8 cellular contexts compared by ENCODE assay signal in the genomic region with DNA sequence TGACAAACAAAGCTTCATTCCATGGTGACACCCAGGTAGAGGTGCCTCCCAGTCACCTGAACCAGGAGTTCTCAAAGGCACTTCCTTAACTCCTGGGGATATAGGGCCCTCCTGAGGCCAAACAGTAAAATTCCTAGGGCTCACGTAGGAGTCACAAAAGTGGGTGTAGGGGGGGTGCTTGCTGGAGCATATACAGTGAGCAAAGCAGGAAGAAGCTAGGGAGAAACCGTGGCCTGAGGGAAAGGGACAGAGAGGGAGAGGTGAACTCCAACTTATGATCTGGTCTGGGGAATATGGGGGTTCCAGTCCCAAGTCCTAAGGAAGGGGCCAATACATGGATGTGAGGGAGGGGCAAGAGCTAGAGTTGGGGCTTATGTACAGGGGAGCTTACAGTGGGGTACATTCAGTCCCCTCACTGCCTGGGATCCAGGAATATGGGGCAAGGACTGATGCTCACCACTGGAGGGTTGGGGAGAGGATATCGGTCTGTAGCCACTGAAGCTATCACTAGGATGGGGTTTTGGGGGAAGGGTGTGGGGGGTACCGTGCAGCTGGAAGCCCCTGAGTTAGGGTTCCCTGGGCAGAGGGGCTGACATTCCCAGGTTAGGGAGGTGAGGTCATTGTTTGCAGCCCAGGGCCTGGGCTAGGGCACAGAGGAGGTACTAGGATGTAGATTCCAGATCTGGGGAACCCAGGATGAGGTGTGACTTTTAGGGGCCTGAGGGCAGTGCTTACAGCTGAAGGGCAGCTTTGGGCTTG. TPM values are rescaled to one million over a fixed set of nuclear protein-coding genes. Genes with fewer than 3 reads are reported as not detected.
DNase-seq lines count a peak whose midpoint lies in the region; ATAC-seq, FAIRE-seq and TF ChIP-seq lines count a peak whose summit lies in the region.

No MANE protein-coding gene starts in this region.

- WGBS in adrenal gland, 4 donors, result 10 to 20% (median 15%) methylated on average over 4 of the region's 4 CpGs
- 18% methylated on average over 4 of the region's 4 CpGs for WGBS in HepG2 (ENCODE audit: low lambda C conversion rate)
- WGBS in upper lobe of left lung, 2 donors, result 14 to 16% methylated on average over 4 of the region's 4 CpGs

- POLR2A ChIA-PET in HepG2 (lab: Yijun Ruan, JAX), result interaction anchor here (0.6 to 5.2 kb wide), 17 partner anchors 8 to 317 kb away, joined by 3 to 89 read pairs (median 8); partner anchors contain the start of genes SPATA2 and UBE2V1

- H3K9me3 Mint-ChIP-seq in activated naive CD4-positive, alpha-beta T cell treated with anti-CD3 and anti-CD28 coated beads, Interleukin-2, amount 50 U/mL, for 24 hours, result no peaks in the 10 kb centered on the region

- peak overlapping the region; percentile 85 for H3K4me3 Mint-ChIP-seq in activated naive CD4-positive, alpha-beta T cell treated with anti-CD3 and anti-CD28 coated beads, Interleukin-2, amount 50 U/mL, for 24 hours

- H3K9ac ChIP-seq in HepG2 (ENCODE audit: insufficient read depth, low read depth, low read length), result peak overlapping the region; percentile 98

- no peaks in the 10 kb centered on the region; the same call in 1 of the 2 replicates for H4K20me1 ChIP-seq in HepG2 (ENCODE audit: insufficient read depth, low read length)

- peaks cover 46% of the 10 kb centered on the region for H3K79me2 ChIP-seq in HepG2 (ENCODE audit: insufficient read depth, low read length)

- no peak for DNase-seq in activated naive CD4-positive, alpha-beta T cell treated with anti-CD3 and anti-CD28 coated beads, Interleukin-2, amount 50 U/mL, for 16 hours
- DNase-seq in adrenal gland, result no peak
- no peak for DNase-seq in HepG2 (ENCODE audit: low spot score)
- DNase-seq in upper lobe of left lung, result peak in 1 of 2 donors; percentile 67
- no peak for DNase-seq in activated gamma-delta T cell treated with Interleukin-2 at 50 U/mL for 16 hours

- H3K4me1 ChIP-seq in adrenal gland (replicated peaks in 1 of 2) (peaks cover 24 to 36% of the 10 kb centered on the region in 2 donors), HepG2 (ENCODE audit: insufficient read depth, low read length) (peaks cover 62% of the 10 kb centered on the region), upper lobe of left lung (peaks cover 52 to 65% (median 56%) of the 10 kb centered on the region in 4 donors)

- H3K27ac ChIP-seq in adrenal gland, result peak overlapping the region in 4 of 5 donors; percentile 84 to 96 (median 90)
- peak overlapping the region; percentile 73 for H3K27ac ChIP-seq in HepG2 (ENCODE audit: extremely low read length, insufficient read depth, low read length)
- peak overlapping the region; percentile 93 to 98 (median 95) for H3K27ac ChIP-seq in upper lobe of left lung

- intact Hi-C loops in adrenal gland (cut with DNase I), result no loop called here
- intact Hi-C loops in HepG2 (cut with micrococcal nuclease; ENCODE audit: unreplicated experiment), result loop anchor here (2.0 kb wide), 1 partner anchor 16 kb away; no protein-coding TSS in a partner anchor

- H3K4me2 ChIP-seq in HepG2 (ENCODE audit: low read depth, low read length), result peak overlapping the region; percentile 98

- H3K27ac Mint-ChIP-seq in activated naive CD4-positive, alpha-beta T cell treated with anti-CD3 and anti-CD28 coated beads, Interleukin-2, amount 50 U/mL, for 24 hours, result peak overlapping the region; percentile 73

- H3K4me3 ChIP-seq in adrenal gland, result peak overlapping the region; percentile 28 to 93 (median 83)
- peak overlapping the region; percentile 91 to 98 (median 96) for H3K4me3 ChIP-seq in HepG2 (replicated peaks in 1 of 3; ENCODE audit: insufficient read depth in 1 of 3, low read depth in 2 of 3, low read length in 3 of 3)
- H3K4me3 ChIP-seq in upper lobe of left lung, result peak overlapping the region; percentile 68 to 98 (median 92)

- TF ChIP-seq RAD21 in HepG2 (CRISPR knock-in tag; IDR thresholded peaks at IDR 0.05), result peak; percentile 20; the same call in 1 of the 2 replicates

- TF ChIP-seq POLR2A in adrenal gland (IDR thresholded peaks at IDR 0.05) (no peak), HepG2 (IDR thresholded peaks at IDR 0.05; ENCODE audit: insufficient read depth in 1 of 2, low read depth in 2 of 2, low read length in 2 of 2) (no peak; a peak in 1 of 4 replicates), upper lobe of left lung (IDR thresholded peaks at IDR 0.05) (no peak)

- H3K9me3 ChIP-seq in adrenal gland (replicated peaks in 1 of 3), result no peaks in the 10 kb centered on the region
- H3K9me3 ChIP-seq in HepG2 (ENCODE audit: low read length), result no peaks in the 10 kb centered on the region
- no peaks in the 10 kb centered on the region for H3K9me3 ChIP-seq in upper lobe of left lung

- ATAC-seq in HepG2 (no peak), upper lobe of left lung (ENCODE audit: low FRiP score in 2 of 2) (peak in 1 of 2 donors; percentile 58), HG03432 (IDR thresholded peaks at IDR 0.05; ENCODE audit: unreplicated experiment) (no peak), HG03342 (IDR thresholded peaks at IDR 0.05; ENCODE audit: unreplicated experiment) (no peak)

- TF ChIP-seq EP300 in HepG2 (IDR thresholded peaks at IDR 0.05; ENCODE audit: low read depth in 2 of 2, low read length in 2 of 2) (no peak), HepG2 (CRISPR knock-in tag; IDR thresholded peaks at IDR 0.05; ENCODE audit: borderline replicate concordance) (no peak), upper lobe of left lung (IDR thresholded peaks at IDR 0.05) (no peak)

- H2AFZ ChIP-seq in HepG2 (ENCODE audit: low read length), result no peak overlapping the region

- peak in 2 of 6 experiments; percentile 10 to 13 for TF ChIP-seq CTCF in adrenal gland (IDR thresholded peaks at IDR 0.05)
- peak; percentile 54 for TF ChIP-seq CTCF in HepG2 (CRISPR knock-in tag; IDR thresholded peaks at IDR 0.05)
- TF ChIP-seq CTCF in upper lobe of left lung (IDR thresholded peaks at IDR 0.05), result peak in 4 of 6 experiments; percentile 21 to 43 (median 30)

- in situ Hi-C loops in HepG2 (cut with HindIII; ENCODE audit: extremely low pct_ligation_motif_present, low pct_unique_long_range_greater_than_20kb), result no loop called here

- H3K36me3 ChIP-seq in adrenal gland (replicated peaks in 1 of 2), result no peaks in the 10 kb centered on the region
- H3K36me3 ChIP-seq in HepG2 (replicated peaks in 1 of 2; ENCODE audit: control insufficient read depth in 1 of 2, insufficient read depth in 2 of 2, low read length in 2 of 2), result peaks cover 9 to 31% of the 10 kb centered on the region in 2 experiments; a peak in 4 of 5 replicates
- H3K36me3 ChIP-seq in upper lobe of left lung, result peaks cover 0 to 11% (median 3%) of the 10 kb centered on the region in 4 donors

- peaks cover 3% of the 10 kb centered on the region for H3K36me3 Mint-ChIP-seq in activated naive CD4-positive, alpha-beta T cell treated with anti-CD3 and anti-CD28 coated beads, Interleukin-2, amount 50 U/mL, for 24 hours

- CTCF ChIA-PET in HepG2 (lab: Yijun Ruan, JAX; ENCODE audit: low intra/inter-chr PET ratio, low total read pairs), result interaction anchor here (0.8 kb wide), 1 partner anchor 18 kb away, joined by 3 read pairs; no protein-coding TSS in a partner anchor

- no peaks in the 10 kb centered on the region for H3K27me3 Mint-ChIP-seq in activated naive CD4-positive, alpha-beta T cell treated with anti-CD3 and anti-CD28 coated beads, Interleukin-2, amount 50 U/mL, for 24 hours

- H3K4me1 Mint-ChIP-seq in activated naive CD4-positive, alpha-beta T cell treated with anti-CD3 and anti-CD28 coated beads, Interleukin-2, amount 50 U/mL, for 24 hours, result peaks cover 57% of the 10 kb centered on the region

- H3K27me3 ChIP-seq in adrenal gland (no peaks in the 10 kb centered on the region), HepG2 (ENCODE audit: control insufficient read depth in 1 of 2, insufficient read depth in 2 of 2, low read length in 2 of 2) (peaks cover 0 to 4% of the 10 kb centered on the region in 2 experiments; a peak in 1 of 5 replicates), upper lobe of left lung (no peaks in the 10 kb centered on the region)

- no peak for FAIRE-seq in HepG2 (lab: Jason Lieb, UNC)

- BruUV-seq in HepG2 (replicated peaks; lab: Mats Ljungman, UMichigan), result no TSS peak

RNA-seq across cellular contexts. Expression of gene PEDS1, which starts 0.9 kb away (rescaled TPM):
- total RNA-seq in adrenal gland (10 to 100 TPM; 18.7 to 39.1 (median 28.5) TPM), HepG2 (2016; rRNA removed; fragmentation: Illumina TruSeq; extraction: Trizol) (21.4 and 30.5 TPM in 2 replicates), upper lobe of left lung (10 to 100 TPM; 30.4 to 59.3 (median 34.2) TPM)
- polyA plus RNA-seq in adrenal gland (10 to 100 TPM; 29.4 to 32.6 (median 30.2) TPM), HepG2 (2011; rRNA removed) (93.9 and 105 TPM in 2 replicates)
- 17.9 and 19.8 TPM in 2 replicates for total RNA-seq in HepG2 (2016; cell fraction: cytosol; rRNA removed; fragmentation: Illumina TruSeq; extraction: Trizol; ENCODE audit: low read depth)
- total RNA-seq in HepG2 (2016; cell fraction: insoluble cytoplasmic fraction; rRNA removed; fragmentation: Illumina TruSeq; extraction: Trizol), result 16.4 and 29.4 TPM in 2 replicates
- total RNA-seq in HepG2 (2016; cell fraction: membrane; rRNA removed; fragmentation: Illumina TruSeq; extraction: Trizol), result 40.2 and 46.0 TPM in 2 replicates
- total RNA-seq in HepG2 (2016; cell fraction: nucleus; rRNA removed; fragmentation: Illumina TruSeq; extraction: Trizol), result 19.8 and 24.1 TPM in 2 replicates
- polyA plus RNA-seq in HepG2 (2011; cell fraction: cytosol; rRNA removed), result 58.6 and 81.5 TPM in 2 replicates
- 45.3 and 46.9 TPM in 2 replicates for polyA plus RNA-seq in HepG2 (2011; cell fraction: nucleus; rRNA removed)
- 29.0 and 44.1 TPM in 2 replicates for polyA plus RNA-seq in HepG2 (2012)
- polyA plus RNA-seq in HepG2 (2016; cell fraction: cytosol; fragmentation: Illumina TruSeq; extraction: Trizol; ENCODE audit: low read depth), result 31.6 and 35.7 TPM in 2 replicates
- 33.1 and 37.1 TPM in 2 replicates for polyA plus RNA-seq in HepG2 (2016; cell fraction: insoluble cytoplasmic fraction; fragmentation: Illumina TruSeq; extraction: Trizol; ENCODE audit: low read depth)
- 65.7 and 67.3 TPM in 2 replicates for polyA plus RNA-seq in HepG2 (2016; cell fraction: membrane; fragmentation: Illumina TruSeq; extraction: Trizol; ENCODE audit: low read depth)
- 60.4 and 64.9 TPM in 2 replicates for polyA plus RNA-seq in HepG2 (2016; cell fraction: nucleus; fragmentation: Illumina TruSeq; extraction: Trizol; ENCODE audit: insufficient read depth, low read depth)
- polyA minus RNA-seq in HepG2 (2011; rRNA and poly(A)+ RNA removed; ENCODE audit: low replicate concordance), result 171 and 190 TPM in 2 replicates
- 44.9 and 49.0 TPM in 2 replicates for polyA minus RNA-seq in HepG2 (2011; cell fraction: cytosol; rRNA and poly(A)+ RNA removed)
- 12.5 and 14.5 TPM in 2 replicates for polyA minus RNA-seq in HepG2 (2011; cell fraction: nucleus; rRNA and poly(A)+ RNA removed)

RNA-seq across cellular contexts. Expression of gene CEBPB, which starts 38.1 kb away (rescaled TPM):
- total RNA-seq in adrenal gland, result 100 to 1,000 TPM; 148 to 272 (median 252) TPM
- polyA plus RNA-seq in adrenal gland, result 10 to 100 TPM; 31.0 to 74.7 (median 39.3) TPM
- total RNA-seq in HepG2 (2016; rRNA removed; fragmentation: Illumina TruSeq; extraction: Trizol), result 12.1 and 18.5 TPM in 2 replicates
- total RNA-seq in HepG2 (2016; cell fraction: cytosol; rRNA removed; fragmentation: Illumina TruSeq; extraction: Trizol; ENCODE audit: low read depth), result 9.1 and 9.9 TPM in 2 replicates
- 11.0 and 17.4 TPM in 2 replicates for total RNA-seq in HepG2 (2016; cell fraction: insoluble cytoplasmic fraction; rRNA removed; fragmentation: Illumina TruSeq; extraction: Trizol)
- total RNA-seq in HepG2 (2016; cell fraction: membrane; rRNA removed; fragmentation: Illumina TruSeq; extraction: Trizol), result 19.9 and 21.0 TPM in 2 replicates
- 8.1 and 9.8 TPM in 2 replicates for total RNA-seq in HepG2 (2016; cell fraction: nucleus; rRNA removed; fragmentation: Illumina TruSeq; extraction: Trizol)
- polyA plus RNA-seq in HepG2 (2011; rRNA removed), result 28.2 and 43.0 TPM in 2 replicates
- 31.3 and 41.1 TPM in 2 replicates for polyA plus RNA-seq in HepG2 (2011; cell fraction: cytosol; rRNA removed)
- polyA plus RNA-seq in HepG2 (2011; cell fraction: nucleus; rRNA removed), result 47.8 and 49.8 TPM in 2 replicates
- polyA plus RNA-seq in HepG2 (2012), result 33.9 and 49.4 TPM in 2 replicates
- polyA plus RNA-seq in HepG2 (2016; cell fraction: cytosol; fragmentation: Illumina TruSeq; extraction: Trizol; ENCODE audit: low read depth), result 8.7 and 9.3 TPM in 2 replicates
- 24.7 and 26.6 TPM in 2 replicates for polyA plus RNA-seq in HepG2 (2016; cell fraction: insoluble cytoplasmic fraction; fragmentation: Illumina TruSeq; extraction: Trizol; ENCODE audit: low read depth)
- polyA plus RNA-seq in HepG2 (2016; cell fraction: membrane; fragmentation: Illumina TruSeq; extraction: Trizol; ENCODE audit: low read depth), result 16.8 and 19.0 TPM in 2 replicates
- 21.1 and 24.6 TPM in 2 replicates for polyA plus RNA-seq in HepG2 (2016; cell fraction: nucleus; fragmentation: Illumina TruSeq; extraction: Trizol; ENCODE audit: insufficient read depth, low read depth)
- 12.1 and 28.5 TPM in 2 replicates for polyA minus RNA-seq in HepG2 (2011; rRNA and poly(A)+ RNA removed; ENCODE audit: low replicate concordance)
- 56.9 and 63.6 TPM in 2 replicates for polyA minus RNA-seq in HepG2 (2011; cell fraction: cytosol; rRNA and poly(A)+ RNA removed)
- polyA minus RNA-seq in HepG2 (2011; cell fraction: nucleus; rRNA and poly(A)+ RNA removed), result 21.4 and 26.7 TPM in 2 replicates
- total RNA-seq in upper lobe of left lung, result 100 to 1,000 TPM; 161 to 411 (median 292) TPM

RNA-seq across cellular contexts. Expression of gene UBE2V1, which starts 39.6 kb away (rescaled TPM):
- total RNA-seq in adrenal gland (100 to 1,000 TPM in 2 of 8 donors, 10 to 100 TPM in 6; 57.4 to 123 (median 79.4) TPM), HepG2 (2016; rRNA removed; fragmentation: Illumina TruSeq; extraction: Trizol) (81.3 and 85.1 TPM in 2 replicates), upper lobe of left lung (100 to 1,000 TPM in 1 of 6 donors, 10 to 100 TPM in 5; 50.3 to 116 (median 69.9) TPM)
- polyA plus RNA-seq in adrenal gland (100 to 1,000 TPM in 1 of 3 donors, 10 to 100 TPM in 2; 78.7 to 242 (median 80.0) TPM), HepG2 (2011; rRNA removed) (102 and 132 TPM in 2 replicates)
- total RNA-seq in HepG2 (2016; cell fraction: cytosol; rRNA removed; fragmentation: Illumina TruSeq; extraction: Trizol; ENCODE audit: low read depth), result 39.8 and 41.0 TPM in 2 replicates
- total RNA-seq in HepG2 (2016; cell fraction: insoluble cytoplasmic fraction; rRNA removed; fragmentation: Illumina TruSeq; extraction: Trizol), result 75.7 and 82.4 TPM in 2 replicates
- 77.9 and 85.1 TPM in 2 replicates for total RNA-seq in HepG2 (2016; cell fraction: membrane; rRNA removed; fragmentation: Illumina TruSeq; extraction: Trizol)
- total RNA-seq in HepG2 (2016; cell fraction: nucleus; rRNA removed; fragmentation: Illumina TruSeq; extraction: Trizol), result 90.9 and 96.1 TPM in 2 replicates
- 86.6 and 115 TPM in 2 replicates for polyA plus RNA-seq in HepG2 (2011; cell fraction: cytosol; rRNA removed)
- 112 and 127 TPM in 2 replicates for polyA plus RNA-seq in HepG2 (2011; cell fraction: nucleus; rRNA removed)
- 131 and 175 TPM in 2 replicates for polyA plus RNA-seq in HepG2 (2012)
- polyA plus RNA-seq in HepG2 (2016; cell fraction: cytosol; fragmentation: Illumina TruSeq; extraction: Trizol; ENCODE audit: low read depth), result 88.5 and 88.7 TPM in 2 replicates
- 203 and 260 TPM in 2 replicates for polyA plus RNA-seq in HepG2 (2016; cell fraction: insoluble cytoplasmic fraction; fragmentation: Illumina TruSeq; extraction: Trizol; ENCODE audit: low read depth)
- polyA plus RNA-seq in HepG2 (2016; cell fraction: membrane; fragmentation: Illumina TruSeq; extraction: Trizol; ENCODE audit: low read depth), result 179 and 185 TPM in 2 replicates
- 152 and 171 TPM in 2 replicates for polyA plus RNA-seq in HepG2 (2016; cell fraction: nucleus; fragmentation: Illumina TruSeq; extraction: Trizol; ENCODE audit: insufficient read depth, low read depth)
- polyA minus RNA-seq in HepG2 (2011; rRNA and poly(A)+ RNA removed; ENCODE audit: low replicate concordance), result 54.3 and 62.1 TPM in 2 replicates
- 50.5 and 51.3 TPM in 2 replicates for polyA minus RNA-seq in HepG2 (2011; cell fraction: cytosol; rRNA and poly(A)+ RNA removed)
- polyA minus RNA-seq in HepG2 (2011; cell fraction: nucleus; rRNA and poly(A)+ RNA removed), result 273 and 299 TPM in 2 replicates

Comparison
In these comparisons a context has a peak if more than half of its experiments do, and no peak if none do; other contexts are left out.
1. RNA of gene CEBPB, which starts 38.1 kb away (total RNA-seq): 161 to 411 TPM in upper lobe of left lung and 148 to 272 TPM in adrenal gland; 8.1 to 21.0 TPM in HepG2; every median in the first group is over 4 times any median in the second.
2. Peak in every context shown above with its lines, with median percentiles within 50 percentile points of each other: H3K27ac ChIP-seq and H3K4me3 ChIP-seq.